ENCODE assay signal across 8 cellular contexts in genomic region chr6:13712485-13712990, GRCh38. TPM values are rescaled to one million over a fixed set of nuclear protein-coding genes. Genes with fewer than 3 reads are reported as not detected.
DNase-seq lines count a peak whose midpoint lies in the region; ATAC-seq, FAIRE-seq and TF ChIP-seq lines count a peak whose summit lies in the region.

No MANE protein-coding gene starts in this region.

- H3K4me1 ChIP-seq in IMR-90 (ENCODE audit: control insufficient read depth, insufficient read depth, low read length): peaks cover 3% of the 10 kb centered on the region
- H3K4me1 ChIP-seq in astrocyte (ENCODE audit: insufficient read depth, low read length): peaks cover 20% of the 10 kb centered on the region
- peaks cover 7 to 10% of the 10 kb centered on the region in 2 donors for H3K4me1 ChIP-seq in kidney (ENCODE audit: control insufficient read depth in 1 of 2, insufficient read depth in 1 of 2, low read depth in 1 of 2, low read length in 2 of 2)
- H3K4me1 ChIP-seq in subcutaneous abdominal adipose tissue (ENCODE audit: control insufficient read depth in 5 of 5, insufficient read depth in 5 of 5, low read length in 5 of 5): peaks cover 0 to 41% (median 38%) of the 10 kb centered on the region in 5 donors

- H3K4me3 Mint-ChIP-seq in astrocyte (ENCODE audit: unreplicated experiment): peak overlapping the region; percentile 95

- H4K8ac ChIP-seq in IMR-90 (ENCODE audit: low read depth in 2 of 2, low read length in 2 of 2): peak overlapping the region; percentile 28 to 87; a peak in 3 of 4 replicates

- TF ChIP-seq POLR2A in IMR-90 (IDR thresholded peaks at IDR 0.05; ENCODE audit: low read depth, low read length): no peak

- intact Hi-C loops in IMR-90 (cut with micrococcal nuclease) (loop anchor here (1.0 to 5.0 kb wide), 3 partner anchors 20 to 97 kb away; partner anchors contain the start of gene NOL7), kidney (cut with DNase I) (no loop called here)

- peak overlapping the region; percentile 83; the same call in 1 of the 2 replicates for H3K4ac ChIP-seq in IMR-90 (ENCODE audit: low read depth, low read length)

- TF ChIP-seq CTCF in IMR-90 (conservative IDR thresholded peaks at IDR 0.05; ENCODE audit: low read depth, low read length) (no peak), astrocyte (IDR thresholded peaks at IDR 0.05; ENCODE audit: insufficient read depth, low read depth, low read length) (no peak), kidney (IDR thresholded peaks at IDR 0.05; ENCODE audit: borderline replicate concordance, extremely low read depth, insufficient read depth) (no peak)

- no peaks in the 10 kb centered on the region; the same call in 1 of the 2 replicates for H3K9me1 ChIP-seq in IMR-90 (ENCODE audit: insufficient read depth, low read length)

- H3K27ac ChIP-seq in IMR-90 (ENCODE audit: insufficient read depth, low read length) (peak overlapping the region; percentile 94; the same call in 1 of the 2 replicates), astrocyte (ENCODE audit: low read depth, low read length) (peak overlapping the region; percentile 88), kidney (ENCODE audit: low read depth in 2 of 2, low read length in 2 of 2) (peak overlapping the region; percentile 77 to 96), subcutaneous abdominal adipose tissue (ENCODE audit: low read depth, low read length) (peak overlapping the region; percentile 98)

- peak overlapping the region; percentile 96 for H3K9ac ChIP-seq in IMR-90 (ENCODE audit: low read depth, low read length)
- H3K9ac ChIP-seq in astrocyte (ENCODE audit: low read length): peak overlapping the region; percentile 92
- H3K9ac ChIP-seq in kidney (ENCODE audit: low read length in 2 of 2): peak overlapping the region; percentile 68 to 86
- H3K9ac ChIP-seq in subcutaneous abdominal adipose tissue (ENCODE audit: low read length in 5 of 5): peak overlapping the region; percentile 83 to 94 (median 91)

- H3K4me2 ChIP-seq in IMR-90 (ENCODE audit: low read depth, low read length) (peak overlapping the region; percentile 96), astrocyte (ENCODE audit: low read length) (peak overlapping the region; percentile 90)

- no peaks in the 10 kb centered on the region for H3K9me3 ChIP-seq in IMR-90 (ENCODE audit: control insufficient read depth, insufficient read depth, low read length)
- H3K9me3 ChIP-seq in astrocyte (ENCODE audit: insufficient read depth, low read depth, low read length): no peaks in the 10 kb centered on the region
- no peaks in the 10 kb centered on the region for H3K9me3 ChIP-seq in kidney (ENCODE audit: control insufficient read depth in 1 of 2, low read length in 2 of 2)
- H3K9me3 ChIP-seq in subcutaneous abdominal adipose tissue (ENCODE audit: control insufficient read depth in 5 of 5, low read length in 5 of 5): no peaks in the 10 kb centered on the region

- H4K20me1 ChIP-seq in IMR-90 (ENCODE audit: insufficient read depth, low read length) (peaks cover 22% of the 10 kb centered on the region; the same call in 1 of the 2 replicates), astrocyte (ENCODE audit: insufficient read depth, low read length) (peaks cover 32% of the 10 kb centered on the region)

- peak overlapping the region; percentile 93 for H3K27ac Mint-ChIP-seq in astrocyte (ENCODE audit: unreplicated experiment)

- no peaks in the 10 kb centered on the region for H3K27me3 Mint-ChIP-seq in astrocyte (ENCODE audit: low read depth, unreplicated experiment)

- peaks cover 10% of the 10 kb centered on the region for H3K4me1 Mint-ChIP-seq in astrocyte (ENCODE audit: low read depth, unreplicated experiment)

- peaks cover 34% of the 10 kb centered on the region for H3K79me2 ChIP-seq in astrocyte (ENCODE audit: insufficient read depth, low read length)

- H3K27me3 ChIP-seq in IMR-90 (ENCODE audit: control insufficient read depth, insufficient read depth, low read length) (no peaks in the 10 kb centered on the region), astrocyte (ENCODE audit: insufficient read depth, low read length) (no peaks in the 10 kb centered on the region), subcutaneous abdominal adipose tissue (ENCODE audit: control insufficient read depth in 5 of 5, insufficient read depth in 4 of 5, low read length in 5 of 5) (no peaks in the 10 kb centered on the region)

- CTCF ChIA-PET in IMR-90 (lab: Yijun Ruan, JAX): interaction anchor here (0.9 to 1.1 kb wide), 2 partner anchors 15 to 97 kb away, joined by 4 to 5 read pairs; partner anchors contain the start of gene NOL7

- H3K36me3 ChIP-seq in IMR-90 (ENCODE audit: control insufficient read depth, insufficient read depth, low read length) (no peaks in the 10 kb centered on the region), astrocyte (ENCODE audit: insufficient read depth, low read length) (no peaks in the 10 kb centered on the region), kidney (ENCODE audit: control insufficient read depth in 1 of 2, insufficient read depth in 2 of 2, low read length in 2 of 2) (no peaks in the 10 kb centered on the region), subcutaneous abdominal adipose tissue (ENCODE audit: control insufficient read depth in 5 of 5, insufficient read depth in 5 of 5, low read length in 5 of 5) (no peaks in the 10 kb centered on the region)

- peak overlapping the region; percentile 90; the same call in 1 of the 2 replicates for H3K14ac ChIP-seq in IMR-90 (replicated peaks; ENCODE audit: low read depth, low read length)

- H4K91ac ChIP-seq in IMR-90 (ENCODE audit: insufficient read depth, low read depth, low read length): no peak overlapping the region

- peaks cover 0 to 4% of the 10 kb centered on the region in 2 experiments; a peak in 2 of 4 replicates for H3K79me1 ChIP-seq in IMR-90 (ENCODE audit: low read depth in 1 of 2, low read length in 2 of 2)

- POLR2A ChIA-PET in IMR-90 (lab: Charles Lee; ENCODE audit: unreplicated experiment): interaction anchor here (0.7 kb wide), 1 partner anchor 27 kb away, joined by 3 read pairs; no protein-coding TSS in a partner anchor

- no peak overlapping the region for H2BK120ac ChIP-seq in IMR-90 (ENCODE audit: low read depth, low read length)

- no peak for ATAC-seq in IMR-90 (ENCODE audit: low read depth)
- ATAC-seq in GM21825 (IDR thresholded peaks at IDR 0.05; ENCODE audit: unreplicated experiment): no peak
- no peak for ATAC-seq in GM21423 (IDR thresholded peaks at IDR 0.05; ENCODE audit: unreplicated experiment)

- no peak overlapping the region for H2AFZ ChIP-seq in IMR-90 (replicated peaks; ENCODE audit: low read length, poor library complexity)
- peak overlapping the region; percentile 89 for H2AFZ ChIP-seq in astrocyte (ENCODE audit: low read depth, low read length)

- no TSS peak for BruUV-seq in IMR-90 (replicated peaks; lab: Mats Ljungman, UMichigan)

- H3K4me3 ChIP-seq in IMR-90 (ENCODE audit: insufficient read depth, low read depth, low read length) (peak overlapping the region; percentile 94), astrocyte (ENCODE audit: insufficient read depth, low read depth, low read length) (peak overlapping the region; percentile 75), kidney (ENCODE audit: low read length in 2 of 2) (peak overlapping the region; percentile 69 to 96), subcutaneous abdominal adipose tissue (ENCODE audit: low read depth in 1 of 5, low read length in 5 of 5) (peak overlapping the region; percentile 82 to 88 (median 86))

- H2BK15ac ChIP-seq in IMR-90 (ENCODE audit: low read depth, low read length): no peak overlapping the region

- no peak overlapping the region for H2AK9ac ChIP-seq in IMR-90 (replicated peaks; ENCODE audit: low read depth, low read length, poor library complexity)

- dilution Hi-C loops in IMR-90 (cut with HindIII; ENCODE audit: low sequenced_read_pairs, unreplicated experiment): no loop called here

- H2BK20ac ChIP-seq in IMR-90 (ENCODE audit: low read depth, low read length): no peak overlapping the region

- WGBS in IMR-90 (ENCODE audit: extremely low coverage in 2 of 2, insufficient read length in 1 of 2), 2 experiments: 0% methylated on average over 2 of the region's 8 CpGs; no CpG with 5 or more reads in 1 of the 2 experiments

- H3K18ac ChIP-seq in IMR-90 (ENCODE audit: low read depth, low read length): peak overlapping the region; percentile 99; the same call in 1 of the 2 replicates

- DNase-seq in AML-193 (lab: John Stamatoyannopoulos, UW) (peak; percentile 45 to 68), IMR-90 (peak; percentile 21), astrocyte (ENCODE audit: low read depth) (no peak), kidney (no peak), SKM-1 treated with dmso at 0.1 percent for 144 hours (lab: John Stamatoyannopoulos, UW; ENCODE audit: unreplicated experiment) (no peak)

- in situ Hi-C loops in IMR-90 (cut with MboI; ENCODE audit: low sequenced_read_pairs): no loop called here

- FAIRE-seq in astrocyte (lab: Jason Lieb, UNC) (peak; percentile 34), kidney (lab: Jason Lieb, UNC) (no peak)

- peak overlapping the region; percentile 89 for H2BK5ac ChIP-seq in IMR-90 (ENCODE audit: low read depth, low read length, poor library complexity, severe bottlenecking)

- no peak overlapping the region for H2AK5ac ChIP-seq in IMR-90 (ENCODE audit: low read depth, low read length)

- H4K5ac ChIP-seq in IMR-90 (ENCODE audit: low read depth, low read length): peak overlapping the region; percentile 96

- no peak overlapping the region for H3K56ac ChIP-seq in IMR-90 (ENCODE audit: extremely low read depth, insufficient read depth, low read length)

- H3K36me3 Mint-ChIP-seq in astrocyte (ENCODE audit: low read depth, unreplicated experiment): peaks cover 5% of the 10 kb centered on the region

- H3K23ac ChIP-seq in IMR-90 (ENCODE audit: low read depth, low read length): peak overlapping the region; percentile 84; the same call in 1 of the 2 replicates

- TF ChIP-seq RAD21 in IMR-90 (IDR thresholded peaks at IDR 0.05; ENCODE audit: low read length): no peak

- peaks cover 9% of the 10 kb centered on the region for H3K9me3 Mint-ChIP-seq in astrocyte (ENCODE audit: unreplicated experiment)

TF ChIP-seq in IMR-90, 13 proteins besides CTCF, POLR2A, EP300 and RAD21:
- TF ChIP-seq CEBPB (IDR thresholded peaks at IDR 0.05; ENCODE audit: low read depth, low read length) (no peak), MAFK (IDR thresholded peaks at IDR 0.05; ENCODE audit: low read depth, low read length) (peak; percentile 33)
TF ChIP-seq in IMR-90: peak in this region for 1.

RNA-seq across cellular contexts. Expression of gene RANBP9, which starts 0.9 kb away (rescaled TPM):
- 17.7 and 23.3 TPM in 2 replicates for total RNA-seq in IMR-90 (2012; rRNA removed)
- 22.1 and 27.8 TPM in 2 replicates for polyA plus RNA-seq in IMR-90 (2012; rRNA removed)
- polyA plus RNA-seq in IMR-90 (2012; cell fraction: cytosol; rRNA removed): 4.6 and 5.4 TPM in 2 replicates
- polyA plus RNA-seq in IMR-90 (2012; cell fraction: nucleus; rRNA removed; ENCODE audit: low replicate concordance): 3.0 and 31.7 TPM in 2 replicates
- 42.1 and 43.7 TPM in 2 replicates for total RNA-seq in astrocyte
- 29.0 TPM for total RNA-seq in kidney
- 16.4 TPM for polyA plus RNA-seq in kidney (ENCODE audit: insufficient read depth, low read depth, low replicate concordance)

Comparison
In these comparisons a context has a peak if more than half of its experiments do, and no peak if none do; other contexts are left out.
1. DNase-seq: peak in AML-193 (2 of 2) and IMR-90 (single experiment); none in astrocyte (single experiment), kidney (single experiment) and SKM-1 treated with dmso at 0.1 percent for 144 hours (single experiment).
2. Peak in every context shown above with its lines, with median percentiles within 50 percentile points of each other: H3K27ac ChIP-seq, H3K4me3 ChIP-seq and H3K9ac ChIP-seq.